In genomic region chr3:22372292-22372949, GRCh38 we compare ENCODE assay signal across 10 cellular contexts.
DNase-seq lines count a peak whose midpoint lies in the region; ATAC-seq lines count a peak whose summit lies in the region.
"Had no signal": no experiment of that assay in that cellular context is flagged by ENCODE, and none has a peak within 500 bp of the region (broad histone marks: within the 10 kb centered on the region; RNA-seq: fewer than 3 reads in every experiment).

No MANE protein-coding gene starts in this region.

- intact Hi-C loops in right cardiac atrium (cut with DNase I) (no loop called here), sciatic nerve (cut with DNase I) (no loop called here)

- H3K4me1 Mint-ChIP-seq in activated naive CD8-positive, alpha-beta T cell treated with anti-CD3 and anti-CD28 coated beads, Interleukin-2, amount 10 ng/mL, durations not matched to agents 7 days and 5 days = peaks cover 3% of the 10 kb centered on the region

- peak; percentile 25 for DNase-seq in activated naive CD8-positive, alpha-beta T cell treated with anti-CD3 and anti-CD28 coated beads, Interleukin-2, amount 10 ng/mL, durations not matched to agents 7 days and 5 days
- DNase-seq in right cardiac atrium = peak; percentile 13 to 45 (median 40)
- peak; percentile 47 for DNase-seq in sciatic nerve (ENCODE audit: low spot score)
- DNase-seq in NCI-H2107 (lab: John Stamatoyannopoulos, UW) = no peak
- DNase-seq in dedifferentiated amniotic fluid mesenchymal stem cell (ENCODE audit: extremely low spot score) = no peak
- no peak for DNase-seq in DMS153 (lab: John Stamatoyannopoulos, UW)
- DNase-seq: Kasumi-1, T-cell had no signal

- peaks cover 22% of the 10 kb centered on the region for H3K27me3 Mint-ChIP-seq in activated naive CD8-positive, alpha-beta T cell treated with anti-CD3 and anti-CD28 coated beads, Interleukin-2, amount 10 ng/mL, durations not matched to agents 7 days and 5 days

- H3K9me3 Mint-ChIP-seq in activated naive CD8-positive, alpha-beta T cell treated with anti-CD3 and anti-CD28 coated beads, Interleukin-2, amount 10 ng/mL, durations not matched to agents 7 days and 5 days = no peaks in the 10 kb centered on the region

- H3K27ac ChIP-seq in right cardiac atrium (ENCODE audit: low read length) = no peak overlapping the region

- WGBS in right cardiac atrium = 1% methylated on average over 70 of the region's 70 CpGs

- no peaks in the 10 kb centered on the region for H3K27me3 ChIP-seq in right cardiac atrium (ENCODE audit: control insufficient read depth, insufficient read depth)

- no peaks in the 10 kb centered on the region for H3K9me3 ChIP-seq in right cardiac atrium (ENCODE audit: control insufficient read depth, low read length)

- peaks cover 3% of the 10 kb centered on the region for H3K36me3 Mint-ChIP-seq in activated naive CD8-positive, alpha-beta T cell treated with anti-CD3 and anti-CD28 coated beads, Interleukin-2, amount 10 ng/mL, durations not matched to agents 7 days and 5 days
- H3K36me3 Mint-ChIP-seq: T-cell had no signal

- peak overlapping the region; percentile 8 for H3K4me3 ChIP-seq in right cardiac atrium (ENCODE audit: low read length)

- no peak overlapping the region for H3K27ac Mint-ChIP-seq in activated naive CD8-positive, alpha-beta T cell treated with anti-CD3 and anti-CD28 coated beads, Interleukin-2, amount 10 ng/mL, durations not matched to agents 7 days and 5 days
- H3K27ac Mint-ChIP-seq: T-cell had no signal

- no peak overlapping the region for H3K4me3 Mint-ChIP-seq in activated naive CD8-positive, alpha-beta T cell treated with anti-CD3 and anti-CD28 coated beads, Interleukin-2, amount 10 ng/mL, durations not matched to agents 7 days and 5 days

- POLR2A ChIA-PET in activated naive CD8-positive, alpha-beta T cell treated with anti-CD3 and anti-CD28 coated beads, Interleukin-2, amount 10 ng/mL, durations not matched to agents 7 days and 5 days (lab: Charles Lee) = no interaction called here

- H3K4me1 ChIP-seq in right cardiac atrium (ENCODE audit: control insufficient read depth, insufficient read depth, low read length) = peaks cover 2% of the 10 kb centered on the region

- ATAC-seq in GM18909 (IDR thresholded peaks at IDR 0.05; ENCODE audit: poor library complexity, unreplicated experiment) (peak; percentile 62), right cardiac atrium (peak in 1 of 2 donors; percentile 41), sciatic nerve (peak; percentile 56), HG03521 (IDR thresholded peaks at IDR 0.05; ENCODE audit: unreplicated experiment) (no peak)
- no peak for ATAC-seq in activated naive CD8-positive, alpha-beta T cell treated with anti-CD3 and anti-CD28 coated beads, Interleukin-2, amount 10 ng/mL, durations not matched to agents 7 days and 5 days (ENCODE audit: low read depth)
- ATAC-seq: T-cell had no signal

Comparison
In these comparisons a context has a peak if more than half of its experiments do, and no peak if none do; other contexts are left out.
1. ATAC-seq: peak in GM18909 (single experiment) and sciatic nerve (single experiment); none in activated naive CD8-positive, alpha-beta T cell treated with anti-CD3 and anti-CD28 coated beads, Interleukin-2, amount 10 ng/mL, durations not matched to agents 7 days and 5 days (single experiment) and HG03521 (single experiment).
2. DNase-seq: peak in activated naive CD8-positive, alpha-beta T cell treated with anti-CD3 and anti-CD28 coated beads, Interleukin-2, amount 10 ng/mL, durations not matched to agents 7 days and 5 days (single experiment), right cardiac atrium (3 of 3) and sciatic nerve (single experiment); none in NCI-H2107 (single experiment), dedifferentiated amniotic fluid mesenchymal stem cell (single experiment) and DMS153 (single experiment).